9 cellular contexts compared by ENCODE assay signal in genomic region chr2:91442246-91442905, GRCh38.
A peak's percentile ranks its signal among the peaks of the same experiment; 100 is the strongest.
DNase-seq lines count a peak whose midpoint lies in the region; ATAC-seq and TF ChIP-seq lines count a peak whose summit lies in the region.
"Had no signal": no experiment of that assay in that cellular context is flagged by ENCODE, and none has a peak within 500 bp of the region (broad histone marks: within the 10 kb centered on the region; RNA-seq: fewer than 3 reads in every experiment).

No MANE protein-coding gene starts in this region.

- H3K36me3 ChIP-seq in Peyer's patch (no peaks in the 10 kb centered on the region), cardiac muscle cell (no peaks in the 10 kb centered on the region), sigmoid colon (no peaks in the 10 kb centered on the region)

- whole genome bisulfite sequencing in sigmoid colon, 2 donors = 10% methylated on average over 82 of the region's 82 CpGs

- H3K9me3 ChIP-seq in Peyer's patch = peaks cover 0 to 5% (median under 1%) of the 10 kb centered on the region in 4 donors
- H3K9me3 ChIP-seq in cardiac muscle cell (ENCODE audit: low read depth) = peaks cover 4% of the 10 kb centered on the region
- H3K9me3 ChIP-seq in sigmoid colon = peaks cover 0 to 2% (median 0%) of the 10 kb centered on the region in 4 donors

- DNase-seq in GM03348 (ENCODE audit: low spot score) = peak; percentile 17
- DNase-seq in Peyer's patch = peak in 2 of 3 donors; percentile 46 to 53
- DNase-seq in cardiac muscle cell (ENCODE audit: low read depth in 1 of 2, low spot score in 1 of 2) = no peak
- DNase-seq in sigmoid colon = peak; percentile 63
- DNase-seq in HPDE6-E6E7 (ENCODE audit: extremely low spot score) = no peak
- DNase-seq in substantia nigra (lab: John Stamatoyannopoulos, UW) = no peak
- DNase-seq in NCI-H128 (lab: John Stamatoyannopoulos, UW; ENCODE audit: unreplicated experiment) = no peak
- DNase-seq: NCI-H446 had no signal

- intact Hi-C loops in sigmoid colon (cut with DNase I) = no loop called here

- TF ChIP-seq EP300 in sigmoid colon (IDR thresholded peaks at IDR 0.05) = no peak

- no peak for TF ChIP-seq POLR2A in Peyer's patch (IDR thresholded peaks at IDR 0.05)
- no peak for TF ChIP-seq POLR2A in sigmoid colon (IDR thresholded peaks at IDR 0.05)

- H3K27me3 ChIP-seq in Peyer's patch (peaks cover 10 to 24% of the 10 kb centered on the region in 2 donors), cardiac muscle cell (peaks cover 23% of the 10 kb centered on the region), sigmoid colon (peaks cover 18 to 56% (median 25%) of the 10 kb centered on the region in 3 donors)

- H3K27ac ChIP-seq in Peyer's patch (no peak overlapping the region), cardiac muscle cell (no peak overlapping the region), sigmoid colon (no peak overlapping the region), substantia nigra (ENCODE audit: low read depth, low read length, poor library complexity, severe bottlenecking) (no peak overlapping the region)

- ATAC-seq in GM18861 (IDR thresholded peaks at IDR 0.05; ENCODE audit: unreplicated experiment) = no peak

- no peak for TF ChIP-seq CTCF in Peyer's patch (IDR thresholded peaks at IDR 0.05)
- TF ChIP-seq CTCF in cardiac muscle cell (IDR thresholded peaks at IDR 0.05; ENCODE audit: low read depth, low read length) = no peak
- TF ChIP-seq CTCF in sigmoid colon (IDR thresholded peaks at IDR 0.05) = no peak

- H3K4me3 ChIP-seq in Peyer's patch = peak overlapping the region in 3 of 4 donors; percentile 26 to 29 (median 29)
- peak overlapping the region; percentile 26 for H3K4me3 ChIP-seq in cardiac muscle cell
- peak overlapping the region; percentile 10 to 43 (median 32) for H3K4me3 ChIP-seq in sigmoid colon

- peaks cover 0 to 13% (median 9%) of the 10 kb centered on the region in 4 donors for H3K4me1 ChIP-seq in Peyer's patch
- H3K4me1 ChIP-seq in cardiac muscle cell (ENCODE audit: low read depth) = no peaks in the 10 kb centered on the region
- H3K4me1 ChIP-seq in sigmoid colon = peaks cover 0 to 14% (median 14%) of the 10 kb centered on the region in 4 donors

Comparison
In these comparisons a context has a peak if more than half of its experiments do, and no peak if none do; other contexts are left out.
1. DNase-seq: peak in GM03348 (single experiment), Peyer's patch (2 of 3) and sigmoid colon (single experiment); none in cardiac muscle cell (0 of 2), HPDE6-E6E7 (single experiment), substantia nigra (0 of 49) and NCI-H128 (single experiment).
2. Peak in every context shown above with its lines, with median percentiles within 50 percentile points of each other: H3K4me3 ChIP-seq.